In the genomic region with DNA sequence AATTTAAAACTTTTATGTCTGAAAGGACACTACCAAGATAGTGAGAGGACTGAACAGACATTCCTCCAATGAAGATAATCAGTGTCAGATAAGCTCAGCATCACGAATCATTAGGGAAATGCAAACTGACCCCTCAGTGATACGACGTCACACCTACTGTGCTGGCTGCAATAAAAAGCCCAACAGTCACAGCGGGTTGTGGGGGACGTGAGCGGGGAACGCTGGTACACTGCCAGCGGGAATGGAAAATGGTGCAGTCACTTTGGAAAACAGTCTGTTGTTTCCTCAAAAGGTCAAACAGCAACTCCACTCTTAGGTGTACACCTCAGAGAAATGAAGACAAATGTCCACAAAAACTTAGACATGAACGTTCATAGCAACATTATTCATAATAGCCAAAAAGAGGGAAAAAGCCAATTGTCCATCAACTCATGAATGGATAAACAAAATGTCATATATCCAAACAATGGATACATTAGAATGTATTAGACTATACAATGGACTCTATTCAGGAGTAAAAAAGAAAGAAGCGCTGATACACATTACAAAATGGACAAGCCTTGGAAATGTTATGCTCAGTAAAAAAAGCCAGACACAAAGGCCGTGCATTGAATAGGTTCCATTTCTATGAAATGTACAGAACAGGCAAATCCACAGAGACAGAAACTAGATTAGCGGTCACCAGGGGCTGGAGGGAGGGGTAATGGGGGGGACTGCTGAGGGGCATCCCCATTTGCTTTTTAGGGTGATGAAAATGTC, we compare ENCODE assay signal across 27 cellular contexts. TPM values are rescaled to one million over a fixed set of nuclear protein-coding genes. Genes with fewer than 3 reads are reported as not detected.
DNase-seq lines count a peak whose midpoint lies in the region; ATAC-seq and TF ChIP-seq lines count a peak whose summit lies in the region.
"Had no signal": no experiment of that assay in that cellular context is flagged by ENCODE, and none has a peak within 500 bp of the region (broad histone marks: within the 10 kb centered on the region; RNA-seq: fewer than 3 reads in every experiment).

No MANE protein-coding gene starts in this region.

- no peak overlapping the region for H3K4me3 ChIP-seq in CD4-positive, alpha-beta memory T cell (ENCODE audit: low read length in 2 of 2)
- H3K4me3 ChIP-seq in OCI-LY7 (ENCODE audit: low read depth, low read length, poor library complexity, severe bottlenecking): no peak overlapping the region
- no peak overlapping the region for H3K4me3 ChIP-seq in brain microvascular endothelial cell (ENCODE audit: low read depth, low read length)
- H3K4me3 ChIP-seq: breast epithelium, mucosa of descending colon, ovary, PC-9, sigmoid colon, upper lobe of right lung had no signal

- no peak overlapping the region for H3K27ac ChIP-seq in CD4-positive, alpha-beta memory T cell (ENCODE audit: low read depth, low read length)
- H3K27ac ChIP-seq in OCI-LY7 (ENCODE audit: low read depth, low read length, poor library complexity, severe bottlenecking): no peak overlapping the region
- no peak overlapping the region for H3K27ac ChIP-seq in brain microvascular endothelial cell
- H3K27ac ChIP-seq: breast epithelium, foreskin keratinocyte, ovary, PC-9, upper lobe of right lung had no signal

- no peaks in the 10 kb centered on the region for H3K9me3 Mint-ChIP-seq in CD4-positive, alpha-beta memory T cell
- no peaks in the 10 kb centered on the region for H3K9me3 Mint-ChIP-seq in neural crest cell

- POLR2A ChIA-PET in CD4-positive, alpha-beta memory T cell (lab: Charles Lee; ENCODE audit: partially characterized antibody): interaction anchor here (1.6 to 5.9 kb wide), 2 partner anchors 9 to 15 kb away, joined by 4 to 68 read pairs; no protein-coding TSS in a partner anchor
- POLR2A ChIA-PET in OCI-LY7 (lab: Charles Lee): interaction anchor here (1.0 kb wide), 1 partner anchor 12 kb away, joined by 4 read pairs; no protein-coding TSS in a partner anchor

- H3K4me2 ChIP-seq in OCI-LY7 (ENCODE audit: low read length): no peak overlapping the region
- H3K4me2 ChIP-seq: PC-9 had no signal

- no peaks in the 10 kb centered on the region for H4K20me1 ChIP-seq in OCI-LY7 (ENCODE audit: insufficient read depth, low read length)

- peaks cover 0 to 4% of the 10 kb centered on the region in 2 donors for H3K36me3 Mint-ChIP-seq in CD4-positive, alpha-beta memory T cell
- H3K36me3 Mint-ChIP-seq in neural crest cell (ENCODE audit: low read depth): no peaks in the 10 kb centered on the region

- H3K27ac Mint-ChIP-seq in CD4-positive, alpha-beta memory T cell: peak overlapping the region in 2 of 7 donors; percentile 41 to 75
- no peak overlapping the region for H3K27ac Mint-ChIP-seq in neural crest cell (ENCODE audit: unreplicated experiment)

- H3K4me1 Mint-ChIP-seq in CD4-positive, alpha-beta memory T cell: peaks cover 2 to 24% (median 12%) of the 10 kb centered on the region in 4 donors
- peaks cover 28% of the 10 kb centered on the region for H3K4me1 Mint-ChIP-seq in neural crest cell

- in situ Hi-C loops in brain microvascular endothelial cell (cut with HindIII; ENCODE audit: low pct_ligation_motif_present, low sequenced_read_pairs): no loop called here

- BruUV-seq in OCI-LY7 (replicated peaks; lab: Mats Ljungman, UMichigan): no TSS peak

- TF ChIP-seq CTCF in neural crest cell (conservative IDR thresholded peaks at IDR 0.05) (no peak), OCI-LY7 (conservative IDR thresholded peaks at IDR 0.05; ENCODE audit: low read length) (no peak), brain microvascular endothelial cell (IDR thresholded peaks at IDR 0.05; ENCODE audit: low read depth, low read length, missing control alignments) (no peak)

- no peaks in the 10 kb centered on the region for H3K27me3 ChIP-seq in CD4-positive, alpha-beta memory T cell (ENCODE audit: insufficient read depth, low read length)
- H3K27me3 ChIP-seq in brain microvascular endothelial cell (replicated peaks): no peaks in the 10 kb centered on the region
- H3K27me3 ChIP-seq: BE2C, breast epithelium, foreskin keratinocyte, ovary, sigmoid colon, upper lobe of right lung had no signal

- peaks cover 24% of the 10 kb centered on the region for H3K4me1 ChIP-seq in CD4-positive, alpha-beta memory T cell (ENCODE audit: insufficient read depth, low read length)
- H3K4me1 ChIP-seq in OCI-LY7 (ENCODE audit: insufficient read depth, low read length, poor library complexity, severe bottlenecking): peaks cover 37% of the 10 kb centered on the region
- H3K4me1 ChIP-seq: BE2C, breast epithelium, foreskin keratinocyte had no signal

- peak overlapping the region in 5 of 8 donors; percentile 28 to 78 (median 44) for H3K4me3 Mint-ChIP-seq in CD4-positive, alpha-beta memory T cell
- peak overlapping the region; percentile 64 for H3K4me3 Mint-ChIP-seq in neural crest cell

- intact Hi-C loops in CD4-positive, alpha-beta memory T cell (cut with micrococcal nuclease): no loop called here
- intact Hi-C loops in left cardiac atrium (cut with DNase I) (no loop called here), OCI-LY7 (cut with micrococcal nuclease; ENCODE audit: unreplicated experiment) (no loop called here)

- no peaks in the 10 kb centered on the region for H3K79me2 ChIP-seq in OCI-LY7 (ENCODE audit: insufficient read depth, low read depth, low read length)

- no peaks in the 10 kb centered on the region for H3K27me3 Mint-ChIP-seq in CD4-positive, alpha-beta memory T cell
- H3K27me3 Mint-ChIP-seq in neural crest cell (ENCODE audit: low read depth): peaks cover 4% of the 10 kb centered on the region

- no peaks in the 10 kb centered on the region for H3K9me2 ChIP-seq in OCI-LY7 (ENCODE audit: insufficient read depth, low read length)

- H3K36me3 ChIP-seq in CD4-positive, alpha-beta memory T cell (ENCODE audit: insufficient read depth, low read length): peaks cover 2% of the 10 kb centered on the region
- no peaks in the 10 kb centered on the region for H3K36me3 ChIP-seq in OCI-LY7 (ENCODE audit: insufficient read depth, low read length)
- peaks cover under 1% of the 10 kb centered on the region for H3K36me3 ChIP-seq in brain microvascular endothelial cell (replicated peaks)
- H3K36me3 ChIP-seq: BE2C, breast epithelium, ovary had no signal

- DNase-seq in CD4-positive, alpha-beta memory T cell: no peak
- DNase-seq in NCI-H69 (lab: John Stamatoyannopoulos, UW) (peak; percentile 13), globus pallidus (ENCODE audit: low spot score) (peak; percentile 55), neural crest cell (ENCODE audit: low read depth, low spot score) (no peak), left cardiac atrium (no peak), OCI-LY7 (ENCODE audit: low spot score) (no peak), brain microvascular endothelial cell (no peak)
- DNase-seq: activated T-cell treated with anti-CD3 and anti-CD28 coated beads for 4 hours; BE2C; foreskin keratinocyte; GF-D8; mucosa of descending colon; NCI-H146; NCI-H748 treated with DMSO at 0.1 percent for 48 hours; PC-9; SIG-M5; sigmoid colon; stimulated activated naive CD4-positive, alpha-beta T cell; upper lobe of right lung had no signal

- H2AFZ ChIP-seq in OCI-LY7 (ENCODE audit: low read length): no peak overlapping the region
- H2AFZ ChIP-seq: PC-9 had no signal

- no peaks in the 10 kb centered on the region for H3K9me3 ChIP-seq in CD4-positive, alpha-beta memory T cell (ENCODE audit: control insufficient read depth in 1 of 2, low read length in 2 of 2)
- H3K9me3 ChIP-seq in OCI-LY7 (ENCODE audit: low read length): no peaks in the 10 kb centered on the region
- H3K9me3 ChIP-seq: BE2C, breast epithelium, mucosa of descending colon, ovary, sigmoid colon, upper lobe of right lung had no signal

- CTCF ChIA-PET in CD4-positive, alpha-beta memory T cell (lab: Charles Lee; ENCODE audit: partially characterized antibody): interaction anchor here (1.4 kb wide), 1 partner anchor 14 kb away, joined by 6 read pairs; no protein-coding TSS in a partner anchor
- CTCF ChIA-PET in OCI-LY7 (lab: Charles Lee; ENCODE audit: unreplicated experiment): no interaction called here

- ATAC-seq in left cardiac atrium (no peak), HG03095 (IDR thresholded peaks at IDR 0.05; ENCODE audit: unreplicated experiment) (no peak)
- ATAC-seq: foreskin keratinocyte, mucosa of descending colon, upper lobe of right lung had no signal

RNA-seq across cellular contexts. Expression of a gene that starts 2.4 kb away (rescaled TPM):
- total RNA-seq in CD4-positive, alpha-beta memory T cell: 10 to 100 TPM; 29.7 to 30.6 TPM
- polyA plus RNA-seq in CD4-positive, alpha-beta memory T cell: 100 to 1,000 TPM in 1 of 2 donors, 10 to 100 TPM in 1; 81.4 to 117 TPM
- total RNA-seq in neural crest cell (98.1 and 103 TPM in 2 replicates), left cardiac atrium (100 to 1,000 TPM; 106 to 135 TPM), OCI-LY7 (2022) (42.2 and 46.2 TPM in 2 replicates)
- total RNA-seq in OCI-LY7 (2014; rRNA removed; shearing (Covaris generic)): 39.5 and 48.3 TPM in 2 replicates

RNA-seq across cellular contexts. Expression of a gene that starts 3.5 kb away (rescaled TPM):
- 1 to 10 TPM; 9.1 to 9.5 TPM for total RNA-seq in CD4-positive, alpha-beta memory T cell
- 10 to 100 TPM in 1 of 2 donors, 1 to 10 TPM in 1; 7.6 to 10.3 TPM for polyA plus RNA-seq in CD4-positive, alpha-beta memory T cell
- 8.8 and 9.7 TPM in 2 replicates for total RNA-seq in neural crest cell
- total RNA-seq in left cardiac atrium: 1 to 10 TPM; 2.9 TPM
- total RNA-seq in OCI-LY7 (2014; rRNA removed; shearing (Covaris generic)): 5.9 and 10.7 TPM in 2 replicates
- total RNA-seq in OCI-LY7 (2022): 16.0 and 28.1 TPM in 2 replicates

RNA-seq across cellular contexts. Expression of a gene that starts 17.7 kb away (rescaled TPM):
- 10 to 100 TPM; 17.1 to 18.1 TPM for total RNA-seq in CD4-positive, alpha-beta memory T cell
- polyA plus RNA-seq in CD4-positive, alpha-beta memory T cell: 10 to 100 TPM; 15.6 to 16.3 TPM
- 18.1 and 18.3 TPM in 2 replicates for total RNA-seq in neural crest cell
- 10 to 100 TPM; 16.2 to 19.8 TPM for total RNA-seq in left cardiac atrium
- total RNA-seq in OCI-LY7 (2014; rRNA removed; shearing (Covaris generic)): 46.0 and 47.5 TPM in 2 replicates
- total RNA-seq in OCI-LY7 (2022): 23.6 and 30.4 TPM in 2 replicates

RNA-seq across cellular contexts. Expression of a gene that starts 18.4 kb away (rescaled TPM):
- 10 to 100 TPM; 64.8 to 65.4 TPM for total RNA-seq in CD4-positive, alpha-beta memory T cell
- polyA plus RNA-seq in CD4-positive, alpha-beta memory T cell: 10 to 100 TPM; 32.6 to 37.0 TPM
- 104 and 105 TPM in 2 replicates for total RNA-seq in neural crest cell
- 10 to 100 TPM; 18.8 to 23.2 TPM for total RNA-seq in left cardiac atrium
- 60.3 and 85.6 TPM in 2 replicates for total RNA-seq in OCI-LY7 (2014; rRNA removed; shearing (Covaris generic))
- 101 and 107 TPM in 2 replicates for total RNA-seq in OCI-LY7 (2022)

RNA-seq across cellular contexts. Expression of a gene that starts 28.4 kb away (rescaled TPM):
- total RNA-seq in CD4-positive, alpha-beta memory T cell: not detected
- polyA plus RNA-seq in CD4-positive, alpha-beta memory T cell: not detected
- total RNA-seq in neural crest cell (not detected in 2 replicates), left cardiac atrium (not detected), OCI-LY7 (2022) (not detected in 2 replicates)
- total RNA-seq in OCI-LY7 (2014; rRNA removed; shearing (Covaris generic)): not detected in 2 replicates
- total RNA-seq: breast epithelium; dermis microvascular lymphatic vessel endothelial cell; epithelial cell of proximal tubule; foreskin keratinocyte; kidney epithelial cell; M059J; PC-9; T-helper 1 cell treated with Interleukin-12 subunit alpha and Interleukin-12 subunit beta and Interleukin-4 antibody, amounts not matched to agents 30 ng/mL and 1 ng/mL, for 36 hours; upper lobe of right lung had no signal
- polyA plus RNA-seq: foreskin keratinocyte, ovary had no signal

Comparison
In these comparisons a context has a peak if more than half of its experiments do, and no peak if none do; other contexts are left out.
1. DNase-seq: peak in NCI-H69 (single experiment) and globus pallidus (single experiment); none in CD4-positive, alpha-beta memory T cell (0 of 5), neural crest cell (single experiment), left cardiac atrium (single experiment), OCI-LY7 (single experiment) and brain microvascular endothelial cell (single experiment).